12 cellular contexts compared by ENCODE assay signal in the genomic region with DNA sequence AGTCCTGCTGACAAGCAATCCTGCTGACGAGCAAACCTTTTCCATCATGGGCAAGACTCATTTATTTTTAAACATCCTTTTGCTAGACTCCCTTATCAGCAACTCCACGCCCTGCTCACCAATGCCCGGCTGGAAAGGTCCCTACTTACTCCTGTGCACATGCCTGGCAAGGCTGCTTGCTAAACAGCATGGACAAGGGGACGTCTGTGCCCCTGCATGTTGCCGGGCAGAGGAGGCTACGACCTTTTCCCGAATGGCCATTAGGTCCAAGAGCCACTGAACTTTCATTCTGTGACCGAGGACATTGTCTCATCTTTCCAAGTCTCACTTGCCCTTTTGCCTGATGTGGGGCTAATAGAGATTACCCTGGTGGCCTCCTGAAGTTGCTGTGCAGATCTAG.
DNase-seq lines count a peak whose midpoint lies in the region; TF ChIP-seq lines count a peak whose summit lies in the region.
"Had no signal": no experiment of that assay in that cellular context is flagged by ENCODE, and none has a peak within 500 bp of the region (broad histone marks: within the 10 kb centered on the region; RNA-seq: fewer than 3 reads in every experiment).

No MANE protein-coding gene starts in this region.

- peaks cover 34% of the 10 kb centered on the region for H3K36me3 Mint-ChIP-seq in nephron progenitor cell (ENCODE audit: low read depth)

- TF ChIP-seq CTCF in cardiac muscle cell (IDR thresholded peaks at IDR 0.05; ENCODE audit: low read depth, low read length) = no peak
- TF ChIP-seq CTCF in nephron progenitor cell (IDR thresholded peaks at IDR 0.05) = no peak
- no peak for TF ChIP-seq CTCF in uterus (IDR thresholded peaks at IDR 0.05)
- no peak for TF ChIP-seq CTCF in GM13977 (IDR thresholded peaks at IDR 0.05; ENCODE audit: extremely low read depth, insufficient read depth, missing control alignments)

- H3K9me3 ChIP-seq in cardiac muscle cell (ENCODE audit: low read depth) (no peaks in the 10 kb centered on the region), uterus (no peaks in the 10 kb centered on the region)
- H3K9me3 ChIP-seq: breast epithelium had no signal

- peak overlapping the region; percentile 84 for H3K27ac Mint-ChIP-seq in nephron progenitor cell
- H3K27ac Mint-ChIP-seq: activated CD8-positive, alpha-beta T cell treated with anti-CD3 and anti-CD28 coated beads for 36 hours had no signal

- H3K27ac ChIP-seq in cardiac muscle cell (peak overlapping the region; percentile 90), uterus (peak overlapping the region; percentile 47 to 85)
- H3K27ac ChIP-seq: 22Rv1 had no signal

- intact Hi-C loops in uterus (cut with DNase I; ENCODE audit: low total_unique reads) = no loop called here

- H3K36me3 ChIP-seq in cardiac muscle cell (no peaks in the 10 kb centered on the region), uterus (no peaks in the 10 kb centered on the region)
- H3K36me3 ChIP-seq: breast epithelium had no signal

- DNase-seq in DMS 273 (lab: John Stamatoyannopoulos, UW; ENCODE audit: unreplicated experiment) = peak; percentile 24
- no peak for DNase-seq in DMS 273 treated with DMSO at 0.1 percent for 48 hours (lab: John Stamatoyannopoulos, UW)
- peak in 1 of 2 donors; percentile 46 for DNase-seq in cardiac muscle cell (ENCODE audit: low read depth in 1 of 2, low spot score in 1 of 2)
- no peak for DNase-seq in nephron progenitor cell
- no peak for DNase-seq in uterus
- DNase-seq in GM13977 (ENCODE audit: low spot score) = no peak
- no peak for DNase-seq in NOMO-1 treated with dmso at 0.1 percent for 144 hours (lab: John Stamatoyannopoulos, UW; ENCODE audit: unreplicated experiment)
- DNase-seq in iPS-NIHi11 (ENCODE audit: low spot score) = no peak
- DNase-seq: activated CD8-positive, alpha-beta T cell treated with anti-CD3 and anti-CD28 coated beads for 36 hours; NCI-H2029 treated with DMSO at 0.1 percent for 48 hours had no signal

- H3K27me3 ChIP-seq in cardiac muscle cell (no peaks in the 10 kb centered on the region), uterus (no peaks in the 10 kb centered on the region)
- H3K27me3 ChIP-seq: breast epithelium had no signal

- in situ Hi-C loops in GM13977 (cut with MboI; ENCODE audit: low pct_unique_long_range_greater_than_20kb, low sequenced_read_pairs, unreplicated experiment) = no loop called here

- H3K9me3 Mint-ChIP-seq in nephron progenitor cell = no peaks in the 10 kb centered on the region
- H3K9me3 Mint-ChIP-seq: activated CD8-positive, alpha-beta T cell treated with anti-CD3 and anti-CD28 coated beads for 36 hours had no signal

- peak overlapping the region; percentile 27 for H3K4me3 Mint-ChIP-seq in nephron progenitor cell
- H3K4me3 Mint-ChIP-seq: activated CD8-positive, alpha-beta T cell treated with anti-CD3 and anti-CD28 coated beads for 36 hours had no signal

- H3K4me3 ChIP-seq in cardiac muscle cell = no peak overlapping the region
- H3K4me3 ChIP-seq in uterus = no peak overlapping the region

- peaks cover 49% of the 10 kb centered on the region for H3K4me1 ChIP-seq in cardiac muscle cell (ENCODE audit: low read depth)
- H3K4me1 ChIP-seq in uterus = peaks cover 0 to 4% of the 10 kb centered on the region in 2 donors
- H3K4me1 ChIP-seq: breast epithelium had no signal

- H3K27me3 Mint-ChIP-seq in nephron progenitor cell (ENCODE audit: low read depth, poor library complexity) = no peaks in the 10 kb centered on the region
- H3K27me3 Mint-ChIP-seq: activated CD8-positive, alpha-beta T cell treated with anti-CD3 and anti-CD28 coated beads for 36 hours had no signal

- TF ChIP-seq POLR2A in uterus (IDR thresholded peaks at IDR 0.05) = no peak

- peaks cover 59% of the 10 kb centered on the region for H3K4me1 Mint-ChIP-seq in nephron progenitor cell
